In the genomic region with DNA sequence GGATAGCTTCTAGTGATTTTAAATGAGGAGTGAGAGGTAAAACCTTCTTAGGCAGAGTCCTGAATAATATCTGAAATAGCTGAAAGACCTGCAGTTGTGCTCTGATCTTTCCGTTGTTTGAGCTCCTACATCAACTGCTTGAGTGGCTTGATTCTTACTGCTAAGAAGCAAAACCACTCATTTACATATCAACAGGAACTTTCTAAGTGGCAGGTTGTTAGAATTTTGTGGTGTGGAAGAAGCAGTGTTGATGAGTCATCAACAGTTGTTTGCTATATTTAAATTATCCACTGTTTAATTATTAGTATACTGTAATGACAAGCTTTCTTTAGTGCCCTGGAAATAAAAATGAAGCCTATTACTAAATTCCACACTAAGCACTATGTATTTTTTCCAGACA, we compare ENCODE assay signal across 14 cellular contexts.
DNase-seq lines count a peak whose midpoint lies in the region; ATAC-seq and TF ChIP-seq lines count a peak whose summit lies in the region.
"Had no signal": no experiment of that assay in that cellular context is flagged by ENCODE, and none has a peak within 500 bp of the region (broad histone marks: within the 10 kb centered on the region; RNA-seq: fewer than 3 reads in every experiment).

No MANE protein-coding gene starts in this region.

- DNase-seq in iPS-NIHi11 (ENCODE audit: low spot score) (peak; percentile 11), left colon (no peak), colonic mucosa (no peak)
- no peak for DNase-seq in activated CD4-positive, alpha-beta T cell treated with anti-CD3 and anti-CD28 coated beads, Interleukin-2, amount 50 U/mL, for 4 hours
- DNase-seq: activated CD4-positive, alpha-beta memory T cell treated with anti-CD3 and anti-CD28 coated beads, Interleukin-2, amount 10 ng/mL, durations not matched to agents 7 days and 5 days; gastrocnemius medialis; NCI-H510A; pancreas; SJCRH30; stimulated activated CD4-positive, alpha-beta T cell treated with anti-CD3 and anti-CD28 coated beads, Interleukin-4, amount 100 ng/mL, for 24 hours had no signal

- no peak overlapping the region for H3K9ac ChIP-seq in colonic mucosa (ENCODE audit: low read depth in 2 of 2, low read length in 2 of 2)

- H3K4me1 ChIP-seq in colonic mucosa: no peaks in the 10 kb centered on the region
- H3K4me1 ChIP-seq: gastrocnemius medialis, pancreas, SJCRH30 had no signal

- no peak overlapping the region for H3K27ac ChIP-seq in colonic mucosa
- H3K27ac ChIP-seq: gastrocnemius medialis, pancreas, SJCRH30 had no signal

- H3K9me3 ChIP-seq in colonic mucosa: no peaks in the 10 kb centered on the region
- H3K9me3 ChIP-seq: gastrocnemius medialis, pancreas, SJCRH30 had no signal

- TF ChIP-seq CTCF in colonic mucosa (IDR thresholded peaks at IDR 0.05): no peak

- H3K27me3 ChIP-seq in colonic mucosa: no peaks in the 10 kb centered on the region
- H3K27me3 ChIP-seq: gastrocnemius medialis, pancreas, SJCRH30 had no signal

- H3K4me3 ChIP-seq in colonic mucosa: no peak overlapping the region
- H3K4me3 ChIP-seq: gastrocnemius medialis, pancreas, SJCRH30 had no signal

- intact Hi-C loops in left colon (cut with DNase I, micrococcal nuclease): no loop called here
- intact Hi-C loops in colonic mucosa (cut with DNase I): no loop called here

- ATAC-seq in GM19043 (IDR thresholded peaks at IDR 0.05; ENCODE audit: low read depth, unreplicated experiment) (peak; percentile 72), HG02759 (IDR thresholded peaks at IDR 0.05; ENCODE audit: unreplicated experiment) (peak; percentile 82), HG03575 (IDR thresholded peaks at IDR 0.05; ENCODE audit: extremely low read depth, insufficient number of reproducible peaks, low FRiP score, unreplicated experiment) (peak; percentile 77), GM21515 (IDR thresholded peaks at IDR 0.05; ENCODE audit: unreplicated experiment) (no peak), left colon (no peak)
- ATAC-seq: gastrocnemius medialis, pancreas had no signal

- no peaks in the 10 kb centered on the region for H3K36me3 ChIP-seq in colonic mucosa
- H3K36me3 ChIP-seq: gastrocnemius medialis, pancreas, SJCRH30 had no signal

Comparison
In these comparisons a context has a peak if more than half of its experiments do, and no peak if none do; other contexts are left out.
1. ATAC-seq: peak in GM19043 (single experiment), HG02759 (single experiment) and HG03575 (single experiment); none in GM21515 (single experiment) and left colon (single experiment).